Comparison of ENCODE assay signal across 7 cellular contexts in genomic region chr22:39471421-39472141, GRCh38. TPM values are rescaled to one million over a fixed set of nuclear protein-coding genes. Genes with fewer than 3 reads are reported as not detected.
DNase-seq lines count a peak whose midpoint lies in the region; ATAC-seq, FAIRE-seq and TF ChIP-seq lines count a peak whose summit lies in the region.

No MANE protein-coding gene starts in this region.

- FAIRE-seq in H54 (lab: Jason Lieb, UNC): no peak

- H3K4me1 Mint-ChIP-seq in stimulated activated naive CD8-positive, alpha-beta T cell treated with anti-CD3 and anti-CD28 coated beads, Interleukin-15, Interleukin-2, amounts not matched to agents 100 ng/mL and 50 ng/mL, for 24 hours (ENCODE audit: low read depth): peaks cover 17% of the 10 kb centered on the region

- ATAC-seq in GM18508 (IDR thresholded peaks at IDR 0.05; ENCODE audit: insufficient read depth, unreplicated experiment): peak; percentile 34
- ATAC-seq in HG02798 (IDR thresholded peaks at IDR 0.05; ENCODE audit: poor library complexity, unreplicated experiment): peak; percentile 43
- peak; percentile 38 for ATAC-seq in left cardiac atrium

- TF ChIP-seq POLR2A in H54 (IDR thresholded peaks at IDR 0.05; ENCODE audit: low read depth, low read length): no peak

- intact Hi-C loops in left cardiac atrium (cut with DNase I): no loop called here

- peak overlapping the region; percentile 63 for H3K27ac Mint-ChIP-seq in stimulated activated naive CD8-positive, alpha-beta T cell treated with anti-CD3 and anti-CD28 coated beads, Interleukin-15, Interleukin-2, amounts not matched to agents 100 ng/mL and 50 ng/mL, for 24 hours

- H3K9me3 Mint-ChIP-seq in stimulated activated naive CD8-positive, alpha-beta T cell treated with anti-CD3 and anti-CD28 coated beads, Interleukin-15, Interleukin-2, amounts not matched to agents 100 ng/mL and 50 ng/mL, for 24 hours: no peaks in the 10 kb centered on the region

- DNase-seq in UCSD-AML1 (lab: John Stamatoyannopoulos, UW; ENCODE audit: unreplicated experiment) (peak; percentile 50), left cardiac atrium (peak; percentile 46), H54 (ENCODE audit: insufficient read length, low spot score) (no peak), NAMALWA (ENCODE audit: low spot score) (no peak)

- H3K27me3 Mint-ChIP-seq in stimulated activated naive CD8-positive, alpha-beta T cell treated with anti-CD3 and anti-CD28 coated beads, Interleukin-15, Interleukin-2, amounts not matched to agents 100 ng/mL and 50 ng/mL, for 24 hours: no peaks in the 10 kb centered on the region

- no peak overlapping the region for H3K4me3 Mint-ChIP-seq in stimulated activated naive CD8-positive, alpha-beta T cell treated with anti-CD3 and anti-CD28 coated beads, Interleukin-15, Interleukin-2, amounts not matched to agents 100 ng/mL and 50 ng/mL, for 24 hours

- H3K36me3 Mint-ChIP-seq in stimulated activated naive CD8-positive, alpha-beta T cell treated with anti-CD3 and anti-CD28 coated beads, Interleukin-15, Interleukin-2, amounts not matched to agents 100 ng/mL and 50 ng/mL, for 24 hours (ENCODE audit: low read depth): no peaks in the 10 kb centered on the region

RNA-seq across cellular contexts. Expression of gene MGAT3, which starts 14.8 kb away (rescaled TPM):
- 10 to 100 TPM; 11.6 to 13.7 TPM for total RNA-seq in left cardiac atrium

RNA-seq across cellular contexts. Expression of gene MIEF1, which starts 30.5 kb away (rescaled TPM):
- total RNA-seq in left cardiac atrium: 10 to 100 TPM; 18.1 to 29.0 TPM

RNA-seq across cellular contexts. Expression of gene ATF4, which starts 48.8 kb away (rescaled TPM):
- 100 to 1,000 TPM; 203 to 294 TPM for total RNA-seq in left cardiac atrium

Comparison
In these comparisons a context has a peak if more than half of its experiments do, and no peak if none do; other contexts are left out.
1. DNase-seq: peak in UCSD-AML1 (single experiment) and left cardiac atrium (single experiment); none in H54 (single experiment) and NAMALWA (single experiment).
2. Peak in every context shown above with its lines, with median percentiles within 50 percentile points of each other: ATAC-seq.